8 cellular contexts compared by ENCODE assay signal in genomic region chr16:22008215-22009142, GRCh38. TPM values are rescaled to one million over a fixed set of nuclear protein-coding genes. Genes with fewer than 3 reads are reported as not detected.
A peak's percentile ranks its signal among the peaks of the same experiment; 100 is the strongest.
DNase-seq lines count a peak whose midpoint lies in the region; TF ChIP-seq lines count a peak whose summit lies in the region.

No MANE protein-coding gene starts in this region.

- TF ChIP-seq CTCF in left ventricle myocardium inferior (IDR thresholded peaks at IDR 0.05; ENCODE audit: borderline replicate concordance) (no peak), prostate gland (IDR thresholded peaks at IDR 0.05) (no peak)

- peak overlapping the region; percentile 96 for H3K27ac ChIP-seq in left ventricle myocardium inferior (replicated peaks)
- H3K27ac ChIP-seq in prostate gland = peak overlapping the region; percentile 34 to 82

- no peaks in the 10 kb centered on the region for H3K27me3 ChIP-seq in left ventricle myocardium inferior (ENCODE audit: low read depth)
- no peaks in the 10 kb centered on the region for H3K27me3 ChIP-seq in prostate gland (replicated peaks; ENCODE audit: insufficient read depth)

- H3K9me3 ChIP-seq in left ventricle myocardium inferior (replicated peaks) (no peaks in the 10 kb centered on the region), prostate gland (no peaks in the 10 kb centered on the region)

- intact Hi-C loops in activated naive CD4-positive, alpha-beta T cell treated with anti-CD3 and anti-CD28 coated beads for 36 hours (cut with micrococcal nuclease) = no loop called here
- intact Hi-C loops in left ventricle myocardium inferior (cut with micrococcal nuclease) (no loop called here), prostate gland (cut with DNase I) (loop anchor here (5.0 kb wide), 1 partner anchor 289 kb away; the partner anchor contains the start of gene POLR3E)

- H3K36me3 Mint-ChIP-seq in activated naive CD4-positive, alpha-beta T cell treated with anti-CD3 and anti-CD28 coated beads for 36 hours (ENCODE audit: low read depth) = no peaks in the 10 kb centered on the region

- CTCF ChIA-PET in activated naive CD4-positive, alpha-beta T cell treated with anti-CD3 and anti-CD28 coated beads for 36 hours (lab: Charles Lee) = interaction anchor here (0.6 to 17.2 kb wide), 9 partner anchors 8 to 851 kb away, joined by 3 to 308 read pairs (median 6); no protein-coding TSS in a partner anchor

- peaks cover 59% of the 10 kb centered on the region for H3K4me1 ChIP-seq in left ventricle myocardium inferior
- peaks cover 6% of the 10 kb centered on the region for H3K4me1 ChIP-seq in prostate gland (replicated peaks)

- H3K4me3 Mint-ChIP-seq in activated naive CD4-positive, alpha-beta T cell treated with anti-CD3 and anti-CD28 coated beads for 36 hours = peak overlapping the region; percentile 85

- no peaks in the 10 kb centered on the region for H3K9me3 Mint-ChIP-seq in activated naive CD4-positive, alpha-beta T cell treated with anti-CD3 and anti-CD28 coated beads for 36 hours

- H3K36me3 ChIP-seq in left ventricle myocardium inferior = no peaks in the 10 kb centered on the region
- H3K36me3 ChIP-seq in prostate gland = no peaks in the 10 kb centered on the region

- peak overlapping the region; percentile 76 for H3K4me3 ChIP-seq in Jurkat, Clone E6-1 (ENCODE audit: low read length)
- H3K4me3 ChIP-seq in left ventricle myocardium inferior = peak overlapping the region; percentile 98
- peak overlapping the region; percentile 68 to 82 for H3K4me3 ChIP-seq in prostate gland

- peaks cover 47% of the 10 kb centered on the region for H3K4me1 Mint-ChIP-seq in activated naive CD4-positive, alpha-beta T cell treated with anti-CD3 and anti-CD28 coated beads for 36 hours (ENCODE audit: low read depth)

- DNase-seq in NCI-H748 (lab: John Stamatoyannopoulos, UW; ENCODE audit: unreplicated experiment) = peak; percentile 25
- no peak for DNase-seq in NCI-H748 treated with DMSO at 0.1 percent for 48 hours (lab: John Stamatoyannopoulos, UW)
- DNase-seq in Jurkat, Clone E6-1 (ENCODE audit: low read depth, low spot score) = no peak
- DNase-seq in activated naive CD4-positive, alpha-beta T cell treated with anti-CD3 and anti-CD28 coated beads for 36 hours = peak; percentile 38
- no peak for DNase-seq in left ventricle myocardium inferior
- DNase-seq in prostate gland (ENCODE audit: low spot score) = no peak
- DNase-seq in SHP77 treated with DMSO at 0.1 percent for 48 hours (lab: John Stamatoyannopoulos, UW) = no peak
- DNase-seq in pons (ENCODE audit: low spot score) = no peak

- H3K27me3 Mint-ChIP-seq in activated naive CD4-positive, alpha-beta T cell treated with anti-CD3 and anti-CD28 coated beads for 36 hours (ENCODE audit: low read depth) = no peaks in the 10 kb centered on the region

- H3K27ac Mint-ChIP-seq in activated naive CD4-positive, alpha-beta T cell treated with anti-CD3 and anti-CD28 coated beads for 36 hours = peak overlapping the region; percentile 56

- WGBS in prostate gland = 1% methylated on average over 56 of the region's 70 CpGs

- no peak for TF ChIP-seq POLR2A in prostate gland (IDR thresholded peaks at IDR 0.05)

RNA-seq across cellular contexts. Expression of gene MOSMO, which starts 0.6 kb away (rescaled TPM):
- polyA plus RNA-seq in Jurkat, Clone E6-1 (2012; ENCODE audit: insufficient read depth, insufficient read length) = 5.1 TPM
- total RNA-seq in activated naive CD4-positive, alpha-beta T cell treated with anti-CD3 and anti-CD28 coated beads for 36 hours = 1 to 10 TPM; 6.5 to 6.7 TPM
- 12.1 TPM for total RNA-seq in left ventricle myocardium inferior
- 10 to 100 TPM; 19.6 to 21.0 TPM for total RNA-seq in prostate gland

RNA-seq across cellular contexts. Expression of gene PDZD9, which starts 7.6 kb away (rescaled TPM):
- not detected for polyA plus RNA-seq in Jurkat, Clone E6-1 (2012; ENCODE audit: insufficient read depth, insufficient read length)
- total RNA-seq in activated naive CD4-positive, alpha-beta T cell treated with anti-CD3 and anti-CD28 coated beads for 36 hours = not detected
- total RNA-seq in left ventricle myocardium inferior = not detected
- under 1 TPM in 1 of 2 donors, not detected in 1; 0.85 TPM for total RNA-seq in prostate gland

RNA-seq across cellular contexts. Expression of gene UQCRC2, which starts 55.3 kb away (rescaled TPM):
- 315 TPM for polyA plus RNA-seq in Jurkat, Clone E6-1 (2012; ENCODE audit: insufficient read depth, insufficient read length)
- 100 to 1,000 TPM; 356 to 378 TPM for total RNA-seq in activated naive CD4-positive, alpha-beta T cell treated with anti-CD3 and anti-CD28 coated beads for 36 hours
- total RNA-seq in left ventricle myocardium inferior = 964 TPM
- 100 to 1,000 TPM; 123 to 138 TPM for total RNA-seq in prostate gland

Comparison
In these comparisons a context has a peak if more than half of its experiments do, and no peak if none do; other contexts are left out.
1. DNase-seq: peak in NCI-H748 (single experiment) and activated naive CD4-positive, alpha-beta T cell treated with anti-CD3 and anti-CD28 coated beads for 36 hours (single experiment); none in NCI-H748 treated with DMSO at 0.1 percent for 48 hours (single experiment), Jurkat, Clone E6-1 (single experiment), left ventricle myocardium inferior (single experiment), prostate gland (single experiment), SHP77 treated with DMSO at 0.1 percent for 48 hours (single experiment) and pons (single experiment).
2. Peak in every context shown above with its lines, with median percentiles within 50 percentile points of each other: H3K4me3 ChIP-seq.